Comparison of ENCODE assay signal across 10 cellular contexts in the genomic region with DNA sequence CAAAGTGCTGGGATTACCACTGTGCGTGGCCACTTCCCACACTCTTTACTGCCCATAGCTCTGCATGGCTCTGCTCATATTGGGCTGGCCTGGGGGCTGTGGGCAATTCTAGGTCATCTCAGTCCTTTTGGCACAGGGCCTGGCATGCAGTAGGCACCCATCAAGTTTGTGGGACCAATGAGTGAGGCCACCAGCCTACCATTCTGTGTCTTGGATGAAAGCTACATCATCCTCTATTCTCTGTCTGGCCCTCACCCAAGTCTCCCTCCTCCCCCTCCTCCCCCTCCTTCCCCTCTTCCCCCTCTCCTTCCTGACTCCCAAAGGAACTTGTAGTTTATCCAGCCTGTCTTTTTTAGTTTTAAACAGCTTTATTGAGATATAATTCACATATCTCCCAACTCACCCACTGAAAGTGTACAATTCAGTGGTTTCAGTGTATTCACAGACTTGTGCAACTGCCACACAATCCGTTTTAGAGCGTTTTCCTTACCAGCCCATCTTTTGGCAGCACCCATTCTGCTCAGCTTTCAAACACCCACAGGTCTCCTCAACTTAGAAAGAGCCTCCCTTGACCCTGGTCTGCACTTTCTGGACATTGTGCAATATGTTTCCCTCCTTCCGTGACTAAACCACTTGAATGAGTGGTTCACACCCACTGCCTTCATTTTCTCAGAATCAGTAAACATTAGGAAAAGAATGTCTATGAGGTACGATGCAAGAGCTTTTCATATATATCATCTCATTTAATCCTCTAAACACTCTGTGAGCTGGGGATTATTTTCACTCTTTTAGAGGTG. TPM values are rescaled to one million over a fixed set of nuclear protein-coding genes. Genes with fewer than 3 reads are reported as not detected.
DNase-seq lines count a peak whose midpoint lies in the region; ATAC-seq and TF ChIP-seq lines count a peak whose summit lies in the region.
"Had no signal": no experiment of that assay in that cellular context is flagged by ENCODE, and none has a peak within 500 bp of the region (broad histone marks: within the 10 kb centered on the region; RNA-seq: fewer than 3 reads in every experiment).

No MANE protein-coding gene starts in this region.

- H3K27ac ChIP-seq in smooth muscle cell (ENCODE audit: low read depth), result no peak overlapping the region

- H4K20me1 ChIP-seq in smooth muscle cell (ENCODE audit: low read depth), result peaks cover 5% of the 10 kb centered on the region

- no peaks in the 10 kb centered on the region for H3K79me2 ChIP-seq in smooth muscle cell (ENCODE audit: low read depth)

- no peaks in the 10 kb centered on the region for H3K36me3 ChIP-seq in smooth muscle cell (ENCODE audit: low read depth)

- no peak overlapping the region for H3K27ac Mint-ChIP-seq in T-cell
- H3K27ac Mint-ChIP-seq: activated CD4-positive, alpha-beta T cell treated with anti-CD3 and anti-CD28 coated beads, Interleukin-2, amount 10 ng/mL, durations not matched to agents 7 days and 5 days had no signal

- no peak for TF ChIP-seq CTCF in smooth muscle cell (IDR thresholded peaks at IDR 0.05; ENCODE audit: borderline replicate concordance, insufficient read depth, poor library complexity, severe bottlenecking)

- peaks cover 8% of the 10 kb centered on the region for H3F3A ChIP-seq in smooth muscle cell (ENCODE audit: low read depth)

- no peak overlapping the region for H3K4me3 ChIP-seq in smooth muscle cell

- H3K4me1 ChIP-seq in smooth muscle cell (ENCODE audit: low read depth), result peaks cover 9% of the 10 kb centered on the region

- peaks cover 4 to 15% (median 6%) of the 10 kb centered on the region in 3 donors for H3K4me1 Mint-ChIP-seq in T-cell

- no peaks in the 10 kb centered on the region for H3K27me3 ChIP-seq in smooth muscle cell (ENCODE audit: low read depth)

- intact Hi-C loops in Right ventricle myocardium inferior (cut with DNase I), result no loop called here

- H3K4me2 ChIP-seq in smooth muscle cell, result peak overlapping the region; percentile 2

- 40% methylated on average over 5 of the region's 5 CpGs for WGBS in smooth muscle cell (ENCODE audit: low lambda C conversion rate)

- DNase-seq in GM04504 (ENCODE audit: low read depth) (peak; percentile 54), SKM-1 treated with dmso at 0.1 percent for 144 hours (lab: John Stamatoyannopoulos, UW; ENCODE audit: unreplicated experiment) (peak; percentile 74), Right ventricle myocardium inferior (ENCODE audit: missing footprints) (no peak), smooth muscle cell (lab: John Stamatoyannopoulos, UW; ENCODE audit: unreplicated experiment) (no peak), SW 1271 (lab: John Stamatoyannopoulos, UW) (no peak), iPS-NIHi11 (ENCODE audit: low spot score) (no peak), T-cell (no peak)
- DNase-seq: activated CD4-positive, alpha-beta T cell treated with anti-CD3 and anti-CD28 coated beads, Interleukin-2, amount 10 ng/mL, durations not matched to agents 7 days and 5 days; effector memory CD4-positive, alpha-beta T cell; NCI-H446 treated with DMSO at 0.1 percent for 48 hours had no signal

- POLR2A ChIA-PET in T-cell (lab: Charles Lee), result interaction anchor here in 1 of 2 donors (0.6 kb wide), 1 partner anchor 526 kb away, joined by 6 read pairs; no protein-coding TSS in a partner anchor

- peak; percentile 83 for ATAC-seq in Right ventricle myocardium inferior
- no peak for ATAC-seq in T-cell (replicated peaks in 1 of 4)

- no peak overlapping the region for H3K4me3 Mint-ChIP-seq in T-cell
- H3K4me3 Mint-ChIP-seq: activated CD4-positive, alpha-beta T cell treated with anti-CD3 and anti-CD28 coated beads, Interleukin-2, amount 10 ng/mL, durations not matched to agents 7 days and 5 days had no signal

- H3K9me3 Mint-ChIP-seq in T-cell, result no peaks in the 10 kb centered on the region
- H3K9me3 Mint-ChIP-seq: activated CD4-positive, alpha-beta T cell treated with anti-CD3 and anti-CD28 coated beads, Interleukin-2, amount 10 ng/mL, durations not matched to agents 7 days and 5 days had no signal

- H2AFZ ChIP-seq in smooth muscle cell (ENCODE audit: low read depth), result no peak overlapping the region

- H3K27me3 Mint-ChIP-seq in T-cell, result peaks cover 33 to 41% of the 10 kb centered on the region in 2 donors

- H3K9ac ChIP-seq in smooth muscle cell (ENCODE audit: low read depth), result no peak overlapping the region

- no peaks in the 10 kb centered on the region for H3K36me3 Mint-ChIP-seq in T-cell

- no peaks in the 10 kb centered on the region for H3K9me3 ChIP-seq in smooth muscle cell (replicated peaks; ENCODE audit: low read depth)

- CTCF ChIA-PET in T-cell (lab: Charles Lee), result interaction anchor here (0.6 kb wide), 2 partner anchors 11 to 460 kb away, joined by 3 read pairs; no protein-coding TSS in a partner anchor

RNA-seq across cellular contexts. Expression of a gene that starts 21.5 kb away (rescaled TPM):
- total RNA-seq in Right ventricle myocardium inferior (43.1 TPM), smooth muscle cell (30.9 and 40.4 TPM in 2 replicates), T-cell (10 to 100 TPM; 22.9 to 34.9 (median 30.6) TPM)
- 59.9 and 73.7 TPM in 2 replicates for polyA plus RNA-seq in smooth muscle cell

Comparison
In these comparisons a context has a peak if more than half of its experiments do, and no peak if none do; other contexts are left out.
1. DNase-seq: peak in GM04504 (single experiment) and SKM-1 treated with dmso at 0.1 percent for 144 hours (single experiment); none in Right ventricle myocardium inferior (single experiment), smooth muscle cell (single experiment), SW 1271 (0 of 2), iPS-NIHi11 (single experiment) and T-cell (0 of 34).